Comparison of ENCODE assay signal across 19 cellular contexts in genomic region chr10:29699621-29700020, GRCh38.
DNase-seq lines count a peak whose midpoint lies in the region; ATAC-seq and TF ChIP-seq lines count a peak whose summit lies in the region.
"Had no signal": no experiment of that assay in that cellular context is flagged by ENCODE, and none has a peak within 500 bp of the region (broad histone marks: within the 10 kb centered on the region; RNA-seq: fewer than 3 reads in every experiment).

No MANE protein-coding gene starts in this region.

- H4K20me1 ChIP-seq in H9 (ENCODE audit: control insufficient read depth, insufficient read depth, insufficient read length): no peaks in the 10 kb centered on the region

- H3K9me3 ChIP-seq in H9 (ENCODE audit: control insufficient read depth, low read depth, low read length) (no peaks in the 10 kb centered on the region), ascending aorta (no peaks in the 10 kb centered on the region), mesodermal cell (ENCODE audit: control insufficient read depth, low read length) (no peaks in the 10 kb centered on the region), sigmoid colon (no peaks in the 10 kb centered on the region)
- H3K9me3 ChIP-seq: SJSA1 had no signal

- no peaks in the 10 kb centered on the region for H3K27me3 Mint-ChIP-seq in H9 (ENCODE audit: low read depth)

- no peak for DNase-seq in H9
- no peak for DNase-seq in ascending aorta (ENCODE audit: low spot score in 2 of 2)
- no peak for DNase-seq in sigmoid colon
- DNase-seq in central memory CD4-positive, alpha-beta T cell: no peak
- no peak for DNase-seq in activated CD8-positive, alpha-beta memory T cell treated with anti-CD3 and anti-CD28 coated beads, Interleukin-2, amount 50 U/mL, for 4 hours
- DNase-seq in DMS79 treated with DMSO at 0.1 percent for 48 hours (lab: John Stamatoyannopoulos, UW): no peak
- DNase-seq: COR-L47, HFFc6, IMR-90, Kasumi-1, MV-4-11, NCI-H1417 treated with DMSO at 0.1 percent for 48 hours, NCI-H2029 treated with DMSO at 0.1 percent for 48 hours, NCI-H510A had no signal

- no peak overlapping the region for H2BK5ac ChIP-seq in H9 (ENCODE audit: insufficient read length, low read length)

- H3K36me3 Mint-ChIP-seq in H9 (ENCODE audit: insufficient read depth in 1 of 3, low read depth in 3 of 3): peaks cover 4 to 5% (median 4%) of the 10 kb centered on the region in 3 experiments; a peak in 5 of 7 replicates

- no peak overlapping the region for H3K27ac ChIP-seq in H9 (ENCODE audit: insufficient read length, low read depth, low read length)
- H3K27ac ChIP-seq in ascending aorta: peak overlapping the region; percentile 33 to 50
- H3K27ac ChIP-seq in mesodermal cell (ENCODE audit: low read depth, low read length, severe bottlenecking): peak overlapping the region; percentile 8
- H3K27ac ChIP-seq in sigmoid colon: peak overlapping the region; percentile 30 to 83 (median 57)
- H3K27ac ChIP-seq: SJSA1 had no signal

- H3K23ac ChIP-seq in H9 (ENCODE audit: insufficient read length, low read depth, low read length): no peak overlapping the region

- no peak overlapping the region for H3K4ac ChIP-seq in H9 (ENCODE audit: low read depth, low read length)

- TF ChIP-seq CTCF in H9 (conservative IDR thresholded peaks at IDR 0.05) (no peak), ascending aorta (IDR thresholded peaks at IDR 0.05) (no peak), sigmoid colon (IDR thresholded peaks at IDR 0.05) (no peak)

- whole genome bisulfite sequencing in H9 (ENCODE audit: extremely low coverage, insufficient read length, low lambda C conversion rate): no CpG with 5 or more reads among the region's 5 CpGs
- WGBS in mesodermal cell (ENCODE audit: insufficient coverage in 2 of 2), 2 experiments: 81 to 91% methylated on average over 3 to 5 of the region's 5 CpGs
- 73 to 92% methylated on average over 5 of the region's 5 CpGs for WGBS in sigmoid colon, 2 donors

- H3K4me3 ChIP-seq in ascending aorta: no peak overlapping the region
- no peak overlapping the region for H3K4me3 ChIP-seq in mesodermal cell (ENCODE audit: extremely low read depth, insufficient read depth, low read length, poor library complexity, severe bottlenecking)
- H3K4me3 ChIP-seq in sigmoid colon: no peak overlapping the region
- H3K4me3 ChIP-seq: GM12878, SJSA1 had no signal

- H3K27me3 ChIP-seq in H9 (ENCODE audit: insufficient read depth, low read length) (no peaks in the 10 kb centered on the region), ascending aorta (no peaks in the 10 kb centered on the region), sigmoid colon (no peaks in the 10 kb centered on the region)
- H3K27me3 ChIP-seq: SJSA1 had no signal

- H3K79me1 ChIP-seq in H9 (ENCODE audit: insufficient read depth, low read depth, low read length, poor library complexity, severe bottlenecking): no peaks in the 10 kb centered on the region

- peak overlapping the region; percentile 26 for H2BK20ac ChIP-seq in H9 (ENCODE audit: low read depth, low read length, poor library complexity, severe bottlenecking)

- H3K4me1 Mint-ChIP-seq in H9: peaks cover 24 to 30% of the 10 kb centered on the region in 2 experiments

- H3K79me2 ChIP-seq in H9 (ENCODE audit: insufficient read depth, low read length): no peaks in the 10 kb centered on the region

- intact Hi-C loops in ascending aorta (cut with DNase I) (no loop called here), sigmoid colon (cut with DNase I) (no loop called here)

- H3K56ac ChIP-seq in H9 (ENCODE audit: insufficient read length, low read depth, low read length): no peak overlapping the region

- H3T11ph ChIP-seq in H9 (ENCODE audit: low read length): no peak overlapping the region

- no peak overlapping the region for H2BK15ac ChIP-seq in H9 (ENCODE audit: low read depth, low read length)

- H4K8ac ChIP-seq in H9 (replicated peaks; ENCODE audit: insufficient read length, low read depth, low read length): no peak overlapping the region

- no peaks in the 10 kb centered on the region for H3K4me1 ChIP-seq in H9 (ENCODE audit: insufficient read depth, low read length)
- peaks cover 4 to 33% of the 10 kb centered on the region in 2 donors for H3K4me1 ChIP-seq in ascending aorta
- H3K4me1 ChIP-seq in mesodermal cell (ENCODE audit: control insufficient read depth, insufficient read depth, low read length, poor library complexity, severe bottlenecking): peaks cover 20% of the 10 kb centered on the region
- H3K4me1 ChIP-seq in sigmoid colon: peaks cover 0 to 78% (median 76%) of the 10 kb centered on the region in 4 donors

- no peak overlapping the region for H2BK120ac ChIP-seq in H9 (ENCODE audit: low read depth, low read length, poor library complexity, severe bottlenecking)

- no peak overlapping the region for H2BK12ac ChIP-seq in H9 (ENCODE audit: insufficient read length, low read depth, low read length)

- H3K36me3 ChIP-seq in ascending aorta (no peaks in the 10 kb centered on the region), mesodermal cell (ENCODE audit: control insufficient read depth, insufficient read depth, low read length) (peaks cover 12% of the 10 kb centered on the region), sigmoid colon (peaks cover 0 to 6% (median 3%) of the 10 kb centered on the region in 4 donors)
- H3K36me3 ChIP-seq: SJSA1 had no signal

- no peak overlapping the region for H3K14ac ChIP-seq in H9 (ENCODE audit: insufficient read depth, low read length)

- H3K4me3 Mint-ChIP-seq in H9: no peak overlapping the region
- H3K4me3 Mint-ChIP-seq: CD14-positive monocyte, HFFc6 had no signal

- H3K18ac ChIP-seq in H9 (ENCODE audit: insufficient read length, low read depth, low read length): no peak overlapping the region

- no peak overlapping the region for H4K91ac ChIP-seq in H9 (ENCODE audit: insufficient read length, low read depth, low read length)

- no peak for TF ChIP-seq POLR2A in sigmoid colon (IDR thresholded peaks at IDR 0.05)

- no peak overlapping the region for H3K4me2 ChIP-seq in H9 (ENCODE audit: insufficient read depth, insufficient read length, low read length)

- no peak overlapping the region for H3K9ac ChIP-seq in H9 (ENCODE audit: extremely low read depth, insufficient read length, low read length)

- no peak for TF ChIP-seq EP300 in sigmoid colon (IDR thresholded peaks at IDR 0.05)

- no peak overlapping the region for H4K5ac ChIP-seq in H9 (ENCODE audit: insufficient read length, low read depth, low read length)

- H2AFZ ChIP-seq in H9 (ENCODE audit: low read length): no peak overlapping the region

- no peak overlapping the region for H2AK5ac ChIP-seq in H9 (ENCODE audit: insufficient read length, low read length)

- H3K23me2 ChIP-seq in H9 (ENCODE audit: insufficient read length, low read depth, low read length, poor library complexity, severe bottlenecking): no peaks in the 10 kb centered on the region

- H3K27ac Mint-ChIP-seq in H9: peak overlapping the region in 1 of 3 experiments; percentile 67; a peak in 2 of 7 replicates
- H3K27ac Mint-ChIP-seq: CD14-positive monocyte, HFFc6 had no signal

- peaks cover 2 to 4% of the 10 kb centered on the region in 2 experiments; a peak in 4 of 5 replicates for H3K9me3 Mint-ChIP-seq in H9
- H3K9me3 Mint-ChIP-seq: HFFc6 had no signal

- no peak for ATAC-seq in HG03280 (IDR thresholded peaks at IDR 0.05; ENCODE audit: unreplicated experiment)
- ATAC-seq: GM12878 had no signal
